Comparison of ENCODE assay signal across 7 cellular contexts in genomic region chr3:25789209-25789595, GRCh38. TPM values are rescaled to one million over a fixed set of nuclear protein-coding genes. Genes with fewer than 3 reads are reported as not detected.
DNase-seq lines count a peak whose midpoint lies in the region; ATAC-seq and TF ChIP-seq lines count a peak whose summit lies in the region.

No MANE protein-coding gene starts in this region.

- H3K9me3 Mint-ChIP-seq in HFFc6 = no peaks in the 10 kb centered on the region
- H3K9me3 Mint-ChIP-seq in activated T-helper 17 cell treated with anti-CD3 and anti-CD28 coated beads, Interleukin-2, amount 50 U/mL, for 72 hours = no peaks in the 10 kb centered on the region
- H3K9me3 Mint-ChIP-seq in stimulated activated naive CD8-positive, alpha-beta T cell treated with anti-CD3 and anti-CD28 coated beads, Interleukin-15, amount 100 ng/mL, for 72 hours = no peaks in the 10 kb centered on the region

- peak overlapping the region; percentile 97 for H3K27ac Mint-ChIP-seq in HFFc6
- H3K27ac Mint-ChIP-seq in activated T-helper 17 cell treated with anti-CD3 and anti-CD28 coated beads, Interleukin-2, amount 50 U/mL, for 72 hours = peak overlapping the region; percentile 99
- peak overlapping the region; percentile 74 to 99 for H3K27ac Mint-ChIP-seq in stimulated activated naive CD8-positive, alpha-beta T cell treated with anti-CD3 and anti-CD28 coated beads, Interleukin-15, amount 100 ng/mL, for 72 hours

- H3K9me3 ChIP-seq in iPS-18c (ENCODE audit: control insufficient read depth, insufficient read depth, low read length) = no peaks in the 10 kb centered on the region

- DNase-seq in HFFc6 (no peak), NCI-H1417 (lab: John Stamatoyannopoulos, UW) (no peak), cerebellar nuclear complex (lab: John Stamatoyannopoulos, UW) (no peak)
- DNase-seq in stimulated activated naive CD8-positive, alpha-beta T cell treated with anti-CD3 and anti-CD28 coated beads, Interleukin-15, amount 100 ng/mL, for 72 hours = no peak

- no peaks in the 10 kb centered on the region; the same call in 1 of the 2 replicates for H3K27me3 Mint-ChIP-seq in HFFc6 (ENCODE audit: insufficient read depth)
- no peaks in the 10 kb centered on the region for H3K27me3 Mint-ChIP-seq in activated T-helper 17 cell treated with anti-CD3 and anti-CD28 coated beads, Interleukin-2, amount 50 U/mL, for 72 hours
- no peaks in the 10 kb centered on the region for H3K27me3 Mint-ChIP-seq in stimulated activated naive CD8-positive, alpha-beta T cell treated with anti-CD3 and anti-CD28 coated beads, Interleukin-15, amount 100 ng/mL, for 72 hours

- no peak for TF ChIP-seq CTCF in HFFc6 (IDR thresholded peaks at IDR 0.05)

- H3K4me1 Mint-ChIP-seq in HFFc6 (ENCODE audit: low read depth) = peaks cover 47% of the 10 kb centered on the region
- peaks cover 38% of the 10 kb centered on the region for H3K4me1 Mint-ChIP-seq in activated T-helper 17 cell treated with anti-CD3 and anti-CD28 coated beads, Interleukin-2, amount 50 U/mL, for 72 hours
- H3K4me1 Mint-ChIP-seq in stimulated activated naive CD8-positive, alpha-beta T cell treated with anti-CD3 and anti-CD28 coated beads, Interleukin-15, amount 100 ng/mL, for 72 hours = peaks cover 74% of the 10 kb centered on the region

- ATAC-seq in activated T-helper 17 cell treated with anti-CD3 and anti-CD28 coated beads, Interleukin-2, amount 50 U/mL, for 72 hours (replicated peaks) = no peak
- ATAC-seq in stimulated activated naive CD8-positive, alpha-beta T cell treated with anti-CD3 and anti-CD28 coated beads, Interleukin-15, amount 100 ng/mL, for 72 hours = no peak
- no peak for ATAC-seq in GM19395 (IDR thresholded peaks at IDR 0.05; ENCODE audit: unreplicated experiment)

- 0 out of 2 replicates have a peak, but pooled peaks cover 4% of the 10 kb centered on the region for H3K36me3 Mint-ChIP-seq in HFFc6 (ENCODE audit: low read depth)
- H3K36me3 Mint-ChIP-seq in activated T-helper 17 cell treated with anti-CD3 and anti-CD28 coated beads, Interleukin-2, amount 50 U/mL, for 72 hours (ENCODE audit: low read depth) = peaks cover 66% of the 10 kb centered on the region

- H3K4me3 ChIP-seq in iPS-18c (ENCODE audit: insufficient read depth, low read depth, low read length) = peak overlapping the region; percentile 66; the same call in 1 of the 2 replicates

- peak overlapping the region; percentile 97 for H3K4me3 Mint-ChIP-seq in HFFc6
- H3K4me3 Mint-ChIP-seq in activated T-helper 17 cell treated with anti-CD3 and anti-CD28 coated beads, Interleukin-2, amount 50 U/mL, for 72 hours = peak overlapping the region; percentile 93
- H3K4me3 Mint-ChIP-seq in stimulated activated naive CD8-positive, alpha-beta T cell treated with anti-CD3 and anti-CD28 coated beads, Interleukin-15, amount 100 ng/mL, for 72 hours = peak overlapping the region; percentile 95

RNA-seq across cellular contexts. Expression of gene OXSM, which starts 0.7 kb away (rescaled TPM):
- total RNA-seq in HFFc6 (2021; fragmentation: NEBNext Ultra II Directional; extraction: Animal tissue kit (Norgen Biotek cat#: 25700)) = 10 to 100 TPM in 2 of 6 experiments, 1 to 10 TPM in 4; 6.5 to 12.2 (median 7.8) TPM
- total RNA-seq in activated T-helper 17 cell treated with anti-CD3 and anti-CD28 coated beads, Interleukin-2, amount 50 U/mL, for 72 hours = 10 to 100 TPM; 27.7 to 35.7 TPM

RNA-seq across cellular contexts. Expression of gene NGLY1, which starts 6.0 kb away (rescaled TPM):
- 10 to 100 TPM; 21.7 to 27.6 (median 24.3) TPM for total RNA-seq in HFFc6 (2021; fragmentation: NEBNext Ultra II Directional; extraction: Animal tissue kit (Norgen Biotek cat#: 25700))
- 100 to 1,000 TPM in 1 of 2 donors, 10 to 100 TPM in 1; 93.0 to 232 TPM for total RNA-seq in activated T-helper 17 cell treated with anti-CD3 and anti-CD28 coated beads, Interleukin-2, amount 50 U/mL, for 72 hours
